32 cellular contexts compared by ENCODE assay signal in the genomic region with DNA sequence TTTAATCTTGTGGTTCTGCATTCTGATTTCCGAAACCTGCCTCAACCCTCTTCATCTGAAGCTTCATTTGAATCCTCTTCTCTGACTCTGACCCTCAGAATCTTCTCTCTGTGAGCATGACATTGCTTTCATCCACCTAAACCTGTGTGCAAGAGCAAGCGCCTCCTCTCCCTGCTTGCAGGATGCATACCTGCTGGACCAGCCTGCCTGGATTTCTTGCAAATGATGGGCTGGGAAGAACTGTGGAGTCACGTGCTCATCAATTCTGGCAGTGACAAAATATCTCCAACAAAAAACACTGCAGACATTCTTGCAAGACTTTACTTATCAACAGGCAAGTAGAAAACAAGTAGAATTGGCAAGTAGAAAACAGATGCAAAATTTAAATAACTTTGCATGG. TPM values are rescaled to one million over a fixed set of nuclear protein-coding genes. Genes with fewer than 3 reads are reported as not detected.
"Had no signal": no experiment of that assay in that cellular context is flagged by ENCODE, and none has a peak within 500 bp of the region (broad histone marks: within the 10 kb centered on the region; RNA-seq: fewer than 3 reads in every experiment).

No MANE protein-coding gene starts in this region.

- H3K27ac Mint-ChIP-seq: naive thymus-derived CD8-positive, alpha-beta T cell; nephron progenitor cell; stimulated activated effector memory CD8-positive, alpha-beta T cell treated with anti-CD3 and anti-CD28 coated beads, Interleukin-12 subunit alpha, Interleukin-12 subunit beta, amount 100 ng/mL, for 72 hours had no signal

- DNase-seq: cerebellar nuclear complex; dorsolateral prefrontal cortex; effector CD4-positive, alpha-beta T cell; foreskin keratinocyte; heart left ventricle; kidney; left cardiac atrium; left lung; mesenchymal stem cell; midbrain; naive thymus-derived CD8-positive, alpha-beta T cell; nephron progenitor cell; nucleus accumbens; ovary; posterior cingulate gyrus; psoas muscle; right cardiac atrium; sigmoid colon; stimulated activated CD4-positive, alpha-beta T cell treated with anti-CD3 and anti-CD28 coated beads, Interleukin-2, amount 100 ng/mL, for 24 hours; stimulated activated CD4-positive, alpha-beta T cell treated with anti-CD3 and anti-CD28 coated beads, Interleukin-4, amount 100 ng/mL, for 24 hours; stimulated activated naive CD4-positive, alpha-beta T cell treated with Interleukin-2 at 50 U/mL for 16 hours; stomach; thyroid gland; upper lobe of left lung had no signal

- FAIRE-seq: kidney, urothelium cell line had no signal

- H3K79me2 ChIP-seq: hepatocyte had no signal

- H3K4me1 Mint-ChIP-seq: naive thymus-derived CD8-positive, alpha-beta T cell; nephron progenitor cell; stimulated activated effector memory CD8-positive, alpha-beta T cell treated with anti-CD3 and anti-CD28 coated beads, Interleukin-12 subunit alpha, Interleukin-12 subunit beta, amount 100 ng/mL, for 72 hours had no signal

- H3K4me1 ChIP-seq: esophagus muscularis mucosa, foreskin keratinocyte, gastroesophageal sphincter, heart left ventricle, left lung, psoas muscle, sigmoid colon, stomach, thyroid gland, upper lobe of left lung had no signal

- H3K27ac ChIP-seq: dorsolateral prefrontal cortex, esophagus muscularis mucosa, foreskin keratinocyte, gastroesophageal sphincter, heart left ventricle, hepatocyte, left lung, ovary, psoas muscle, sigmoid colon, stomach, thyroid gland, upper lobe of left lung had no signal

- H3K36me3 Mint-ChIP-seq: stimulated activated effector memory CD8-positive, alpha-beta T cell treated with anti-CD3 and anti-CD28 coated beads, Interleukin-12 subunit alpha, Interleukin-12 subunit beta, amount 100 ng/mL, for 72 hours had no signal

- H3K9me3 ChIP-seq: gastroesophageal sphincter, ovary, psoas muscle, sigmoid colon, thyroid gland, upper lobe of left lung had no signal

- H3K4me3 Mint-ChIP-seq: naive thymus-derived CD8-positive, alpha-beta T cell; nephron progenitor cell; stimulated activated effector memory CD8-positive, alpha-beta T cell treated with anti-CD3 and anti-CD28 coated beads, Interleukin-12 subunit alpha, Interleukin-12 subunit beta, amount 100 ng/mL, for 72 hours had no signal

- H3K4me3 ChIP-seq: dorsolateral prefrontal cortex, esophagus muscularis mucosa, gastroesophageal sphincter, heart left ventricle, hepatocyte, left lung, ovary, psoas muscle, sigmoid colon, stomach, thyroid gland, upper lobe of left lung had no signal

- H2AFZ ChIP-seq: hepatocyte had no signal

- H3K36me3 ChIP-seq: esophagus muscularis mucosa, gastroesophageal sphincter, heart left ventricle, left lung, ovary, sigmoid colon, stomach, thyroid gland, upper lobe of left lung had no signal

- H3K4me2 ChIP-seq: hepatocyte had no signal

- H3K27me3 ChIP-seq: gastroesophageal sphincter, hepatocyte, left lung, ovary, sigmoid colon, thyroid gland, upper lobe of left lung had no signal

- ATAC-seq: foreskin keratinocyte; gastroesophageal sphincter; heart left ventricle; left cardiac atrium; left lung; naive thymus-derived CD8-positive, alpha-beta T cell; psoas muscle; right cardiac atrium; stimulated activated effector memory CD8-positive, alpha-beta T cell treated with anti-CD3 and anti-CD28 coated beads, Interleukin-12 subunit alpha, Interleukin-12 subunit beta, amount 100 ng/mL, for 72 hours had no signal

RNA-seq across cellular contexts. Expression of a gene that starts 20.8 kb away (rescaled TPM):
- total RNA-seq: fibroblast of lung, lung microvascular endothelial cell, myocyte had no signal
- polyA plus RNA-seq: fibroblast of lung, right cardiac atrium had no signal
